16 cellular contexts compared by ENCODE assay signal in genomic region chr2:85588218-85589044, GRCh38. TPM values are rescaled to one million over a fixed set of nuclear protein-coding genes. Genes with fewer than 3 reads are reported as not detected.
DNase-seq lines count a peak whose midpoint lies in the region; ATAC-seq, FAIRE-seq and TF ChIP-seq lines count a peak whose summit lies in the region.
"Had no signal": no experiment of that assay in that cellular context is flagged by ENCODE, and none has a peak within 500 bp of the region (broad histone marks: within the 10 kb centered on the region; RNA-seq: fewer than 3 reads in every experiment).

No MANE protein-coding gene starts in this region.

- CTCF ChIA-PET in activated CD4-positive, alpha-beta T cell treated with anti-CD3 and anti-CD28 coated beads, Interleukin-2, amount 10 ng/mL, durations not matched to agents 7 days and 5 days (lab: Charles Lee): interaction anchor here (0.7 kb wide), 1 partner anchor 199 kb away, joined by 3 read pairs; no protein-coding TSS in a partner anchor
- CTCF ChIA-PET in activated CD8-positive, alpha-beta T cell treated with anti-CD3 and anti-CD28 coated beads, Interleukin-2, amount 10 ng/mL, durations not matched to agents 7 days and 5 days (lab: Charles Lee): interaction anchor here (1.2 kb wide), 1 partner anchor 49 kb away, joined by 5 read pairs; no protein-coding TSS in a partner anchor

- peaks cover 0 to 5% of the 10 kb centered on the region in 2 donors for H3K36me3 ChIP-seq in lung (ENCODE audit: control insufficient read depth in 2 of 2, insufficient read depth in 2 of 2, low read length in 2 of 2)
- H3K36me3 ChIP-seq in suprapubic skin: no peaks in the 10 kb centered on the region
- no peaks in the 10 kb centered on the region for H3K36me3 ChIP-seq in pancreas

- H3K27me3 Mint-ChIP-seq in activated CD4-positive, alpha-beta T cell treated with anti-CD3 and anti-CD28 coated beads, Interleukin-2, amount 10 ng/mL, durations not matched to agents 7 days and 5 days: no peaks in the 10 kb centered on the region
- no peaks in the 10 kb centered on the region for H3K27me3 Mint-ChIP-seq in activated CD8-positive, alpha-beta T cell treated with anti-CD3 and anti-CD28 coated beads, Interleukin-2, amount 10 ng/mL, durations not matched to agents 7 days and 5 days (ENCODE audit: low read depth)

- intact Hi-C loops in pancreas (cut with DNase I): no loop called here

- DNase-seq in activated CD4-positive, alpha-beta T cell treated with anti-CD3 and anti-CD28 coated beads, Interleukin-2, amount 10 ng/mL, durations not matched to agents 7 days and 5 days: no peak
- DNase-seq in activated CD4-positive, alpha-beta T cell treated with anti-CD3 and anti-CD28 coated beads, Interleukin-2, amount 50 U/mL, for 48 hours: no peak
- no peak for DNase-seq in activated CD8-positive, alpha-beta T cell treated with anti-CD3 and anti-CD28 coated beads, Interleukin-2, amount 10 ng/mL, durations not matched to agents 7 days and 5 days
- DNase-seq in lung (ENCODE audit: low spot score): no peak
- no peak for DNase-seq in suprapubic skin (ENCODE audit: low spot score in 2 of 2)
- no peak for DNase-seq in CD1c-positive myeloid dendritic cell (ENCODE audit: extremely low spot score)
- no peak for DNase-seq in LoVo (ENCODE audit: low spot score)
- no peak for DNase-seq in pancreas
- DNase-seq: effector CD4-positive, alpha-beta T cell; NCI-H2081; PC-3; stimulated activated CD4-positive, alpha-beta T cell treated with anti-CD3 and anti-CD28 coated beads, Interleukin-1b, Interleukin-23, amount 100 ng/mL, for 48 hours had no signal

- POLR2A ChIA-PET in activated CD4-positive, alpha-beta T cell treated with anti-CD3 and anti-CD28 coated beads, Interleukin-2, amount 10 ng/mL, durations not matched to agents 7 days and 5 days (lab: Charles Lee): interaction anchor here (0.6 kb wide), 1 partner anchor 569 kb away, joined by 3 read pairs; no protein-coding TSS in a partner anchor
- POLR2A ChIA-PET in activated CD8-positive, alpha-beta T cell treated with anti-CD3 and anti-CD28 coated beads, Interleukin-2, amount 10 ng/mL, durations not matched to agents 7 days and 5 days (lab: Charles Lee): interaction anchor here (1.0 to 1.9 kb wide), 2 partner anchors 11 kb away, joined by 6 read pairs; no protein-coding TSS in a partner anchor

- no peaks in the 10 kb centered on the region for H3K9me3 Mint-ChIP-seq in activated CD4-positive, alpha-beta T cell treated with anti-CD3 and anti-CD28 coated beads, Interleukin-2, amount 10 ng/mL, durations not matched to agents 7 days and 5 days
- no peaks in the 10 kb centered on the region for H3K9me3 Mint-ChIP-seq in activated CD8-positive, alpha-beta T cell treated with anti-CD3 and anti-CD28 coated beads, Interleukin-2, amount 10 ng/mL, durations not matched to agents 7 days and 5 days (ENCODE audit: insufficient read depth)

- TF ChIP-seq EP300 in suprapubic skin (IDR thresholded peaks at IDR 0.05): no peak

- H3K4me3 ChIP-seq in lung (no peak overlapping the region), suprapubic skin (no peak overlapping the region), pancreas (no peak overlapping the region)
- H3K4me3 ChIP-seq: A549 had no signal

- H3K27ac ChIP-seq in lung (ENCODE audit: low read depth in 1 of 2, low read length in 1 of 2) (peak overlapping the region; percentile 22 to 86), suprapubic skin (peak overlapping the region; percentile 84), pancreas (no peak overlapping the region)
- H3K27ac ChIP-seq: A549 had no signal

- H3K36me3 Mint-ChIP-seq in activated CD4-positive, alpha-beta T cell treated with anti-CD3 and anti-CD28 coated beads, Interleukin-2, amount 10 ng/mL, durations not matched to agents 7 days and 5 days (ENCODE audit: low read depth): peaks cover 9% of the 10 kb centered on the region
- peaks cover 15% of the 10 kb centered on the region for H3K36me3 Mint-ChIP-seq in activated CD8-positive, alpha-beta T cell treated with anti-CD3 and anti-CD28 coated beads, Interleukin-2, amount 10 ng/mL, durations not matched to agents 7 days and 5 days (ENCODE audit: low read depth)

- H3K4me3 Mint-ChIP-seq in activated CD4-positive, alpha-beta T cell treated with anti-CD3 and anti-CD28 coated beads, Interleukin-2, amount 10 ng/mL, durations not matched to agents 7 days and 5 days: no peak overlapping the region
- H3K4me3 Mint-ChIP-seq in activated CD8-positive, alpha-beta T cell treated with anti-CD3 and anti-CD28 coated beads, Interleukin-2, amount 10 ng/mL, durations not matched to agents 7 days and 5 days: no peak overlapping the region

- TF ChIP-seq CTCF in lung (IDR thresholded peaks at IDR 0.05; ENCODE audit: control extremely low read depth, extremely low read depth) (no peak), suprapubic skin (IDR thresholded peaks at IDR 0.05) (no peak), pancreas (IDR thresholded peaks at IDR 0.05) (no peak)

- WGBS in lung, 2 donors: 41 to 54% methylated on average over 9 of the region's 9 CpGs
- WGBS in suprapubic skin: 79% methylated on average over 9 of the region's 9 CpGs
- 82 to 94% methylated on average over 9 of the region's 9 CpGs for WGBS in pancreas, 2 donors

- peaks cover 13 to 44% of the 10 kb centered on the region in 2 donors for H3K4me1 ChIP-seq in lung (ENCODE audit: control insufficient read depth in 2 of 2, insufficient read depth in 2 of 2, low read length in 2 of 2)
- H3K4me1 ChIP-seq in suprapubic skin: peaks cover 84% of the 10 kb centered on the region
- peaks cover 28 to 54% (median 30%) of the 10 kb centered on the region in 3 donors for H3K4me1 ChIP-seq in pancreas

- peak overlapping the region; percentile 2 for H3K27ac Mint-ChIP-seq in activated CD4-positive, alpha-beta T cell treated with anti-CD3 and anti-CD28 coated beads, Interleukin-2, amount 10 ng/mL, durations not matched to agents 7 days and 5 days
- H3K27ac Mint-ChIP-seq in activated CD8-positive, alpha-beta T cell treated with anti-CD3 and anti-CD28 coated beads, Interleukin-2, amount 10 ng/mL, durations not matched to agents 7 days and 5 days: peak overlapping the region; percentile 50

- peaks cover 48% of the 10 kb centered on the region for H3K4me1 Mint-ChIP-seq in activated CD4-positive, alpha-beta T cell treated with anti-CD3 and anti-CD28 coated beads, Interleukin-2, amount 10 ng/mL, durations not matched to agents 7 days and 5 days
- H3K4me1 Mint-ChIP-seq in activated CD8-positive, alpha-beta T cell treated with anti-CD3 and anti-CD28 coated beads, Interleukin-2, amount 10 ng/mL, durations not matched to agents 7 days and 5 days (ENCODE audit: low read depth): peaks cover 54% of the 10 kb centered on the region

- H3K9me3 ChIP-seq in lung (ENCODE audit: control insufficient read depth in 2 of 2, insufficient read depth in 1 of 2, low read length in 1 of 2) (no peaks in the 10 kb centered on the region), suprapubic skin (no peaks in the 10 kb centered on the region), pancreas (no peaks in the 10 kb centered on the region)
- H3K9me3 ChIP-seq: A549 had no signal

- TF ChIP-seq POLR2A in suprapubic skin (IDR thresholded peaks at IDR 0.05): no peak

- H3K27me3 ChIP-seq in lung (ENCODE audit: control insufficient read depth, insufficient read depth) (no peaks in the 10 kb centered on the region), suprapubic skin (no peaks in the 10 kb centered on the region), pancreas (no peaks in the 10 kb centered on the region)

- no peak for FAIRE-seq in pancreas (lab: Jason Lieb, UNC)
- FAIRE-seq: A549, GM18507, TTC549 had no signal

- no peak for ATAC-seq in activated CD8-positive, alpha-beta T cell treated with anti-CD3 and anti-CD28 coated beads, Interleukin-2, amount 10 ng/mL, durations not matched to agents 7 days and 5 days
- ATAC-seq in lung (ENCODE audit: insufficient read depth, low FRiP score): no peak
- no peak for ATAC-seq in pancreas
- ATAC-seq: A549, PC-3 had no signal

RNA-seq across cellular contexts. Expression of gene VAMP5, which starts 4.2 kb away (rescaled TPM):
- 10 to 100 TPM; 61.5 to 67.4 TPM for total RNA-seq in activated CD4-positive, alpha-beta T cell treated with anti-CD3 and anti-CD28 coated beads, Interleukin-2, amount 10 ng/mL, durations not matched to agents 7 days and 5 days
- total RNA-seq in activated CD8-positive, alpha-beta T cell treated with anti-CD3 and anti-CD28 coated beads, Interleukin-2, amount 10 ng/mL, durations not matched to agents 7 days and 5 days: 10 to 100 TPM; 72.0 to 74.4 TPM
- total RNA-seq in lung (10 to 100 TPM; 18.5 to 68.8 TPM), suprapubic skin (10 to 100 TPM in 2 of 4 donors, 1 to 10 TPM in 2; 7.9 to 24.1 (median 14.0) TPM), pancreas (10 to 100 TPM in 3 of 6 donors, 1 to 10 TPM in 3; 8.3 to 14.2 (median 11.1) TPM)
- polyA plus RNA-seq in lung (100 to 1,000 TPM in 1 of 2 donors, 10 to 100 TPM in 1; 77.3 to 165 TPM), pancreas (10 to 100 TPM; 27.7 to 29.5 TPM)
- total RNA-seq: HT1080 had no signal

RNA-seq across cellular contexts. Expression of gene RNF181, which starts 7.1 kb away (rescaled TPM):
- total RNA-seq in activated CD4-positive, alpha-beta T cell treated with anti-CD3 and anti-CD28 coated beads, Interleukin-2, amount 10 ng/mL, durations not matched to agents 7 days and 5 days: 100 to 1,000 TPM in 1 of 2 experiments, 10 to 100 TPM in 1; 89.7 to 106 TPM
- total RNA-seq in activated CD8-positive, alpha-beta T cell treated with anti-CD3 and anti-CD28 coated beads, Interleukin-2, amount 10 ng/mL, durations not matched to agents 7 days and 5 days: 100 to 1,000 TPM in 1 of 2 experiments, 10 to 100 TPM in 1; 91.0 to 104 TPM
- total RNA-seq in lung (100 to 1,000 TPM in 1 of 2 donors, 10 to 100 TPM in 1; 90.2 to 105 TPM), suprapubic skin (100 to 1,000 TPM in 3 of 4 donors, 10 to 100 TPM in 1; 89.9 to 127 (median 110) TPM), pancreas (10 to 100 TPM; 53.5 to 94.1 (median 60.2) TPM)
- polyA plus RNA-seq in lung (100 to 1,000 TPM; 265 to 296 TPM), pancreas (100 to 1,000 TPM in 1 of 2 donors, 10 to 100 TPM in 1; 92.6 to 104 TPM)

RNA-seq across cellular contexts. Expression of gene VAMP8, which starts 11.0 kb away (rescaled TPM):
- 100 to 1,000 TPM; 131 to 149 TPM for total RNA-seq in activated CD4-positive, alpha-beta T cell treated with anti-CD3 and anti-CD28 coated beads, Interleukin-2, amount 10 ng/mL, durations not matched to agents 7 days and 5 days
- 100 to 1,000 TPM; 141 to 148 TPM for total RNA-seq in activated CD8-positive, alpha-beta T cell treated with anti-CD3 and anti-CD28 coated beads, Interleukin-2, amount 10 ng/mL, durations not matched to agents 7 days and 5 days
- total RNA-seq in lung (100 to 1,000 TPM in 1 of 2 donors, 10 to 100 TPM in 1; 64.0 to 207 TPM), suprapubic skin (100 to 1,000 TPM in 1 of 4 donors, 10 to 100 TPM in 3; 85.5 to 123 (median 96.0) TPM), pancreas (100 to 1,000 TPM in 1 of 6 donors, 10 to 100 TPM in 5; 57.7 to 109 (median 69.7) TPM)
- polyA plus RNA-seq in lung (100 to 1,000 TPM; 434 to 626 TPM), pancreas (100 to 1,000 TPM; 137 to 150 TPM)

RNA-seq across cellular contexts. Expression of gene TMEM150A, which starts 14.1 kb away (rescaled TPM):
- 1 to 10 TPM; 1.5 to 1.7 TPM for total RNA-seq in activated CD4-positive, alpha-beta T cell treated with anti-CD3 and anti-CD28 coated beads, Interleukin-2, amount 10 ng/mL, durations not matched to agents 7 days and 5 days
- 1 to 10 TPM; 1.7 to 1.9 TPM for total RNA-seq in activated CD8-positive, alpha-beta T cell treated with anti-CD3 and anti-CD28 coated beads, Interleukin-2, amount 10 ng/mL, durations not matched to agents 7 days and 5 days
- total RNA-seq in lung (10 to 100 TPM; 10.2 to 29.0 TPM), suprapubic skin (10 to 100 TPM; 13.1 to 15.0 (median 14.1) TPM), pancreas (10 to 100 TPM; 14.8 to 20.8 (median 17.6) TPM)
- polyA plus RNA-seq in lung (10 to 100 TPM; 34.5 to 48.6 TPM), pancreas (10 to 100 TPM; 36.8 to 47.6 TPM)

RNA-seq across cellular contexts. Expression of gene C2orf68, which starts 23.4 kb away (rescaled TPM):
- 10 to 100 TPM; 46.1 to 55.3 TPM for total RNA-seq in activated CD4-positive, alpha-beta T cell treated with anti-CD3 and anti-CD28 coated beads, Interleukin-2, amount 10 ng/mL, durations not matched to agents 7 days and 5 days
- total RNA-seq in activated CD8-positive, alpha-beta T cell treated with anti-CD3 and anti-CD28 coated beads, Interleukin-2, amount 10 ng/mL, durations not matched to agents 7 days and 5 days: 10 to 100 TPM; 38.9 to 43.4 TPM
- total RNA-seq in lung: 10 to 100 TPM; 38.4 to 43.0 TPM
- polyA plus RNA-seq in lung: 10 to 100 TPM; 23.2 to 51.9 TPM
- total RNA-seq in suprapubic skin: 10 to 100 TPM; 15.8 to 28.1 (median 18.3) TPM
- 10 to 100 TPM; 12.3 to 27.0 (median 14.0) TPM for total RNA-seq in pancreas
- polyA plus RNA-seq in pancreas: 10 to 100 TPM; 18.8 to 33.1 TPM

Comparison
In these comparisons a context has a peak if more than half of its experiments do, and no peak if none do; other contexts are left out.
1. H3K27ac ChIP-seq: peak in lung (2 of 2) and suprapubic skin (single experiment); none in pancreas (0 of 4).